In genomic region chr9:27188426-27188825, GRCh38 we compare ENCODE assay signal across 39 cellular contexts.
"Had no signal": no experiment of that assay in that cellular context is flagged by ENCODE, and none has a peak within 500 bp of the region (broad histone marks: within the 10 kb centered on the region; RNA-seq: fewer than 3 reads in every experiment).

No MANE protein-coding gene starts in this region.

- H3K36me3 ChIP-seq: adrenal gland, brain microvascular endothelial cell, cardiac muscle cell, WERI-Rb-1 had no signal

- H3K4me3 Mint-ChIP-seq: activated CD4-positive, alpha-beta memory T cell treated with anti-CD3 and anti-CD28 coated beads, Interleukin-2, amount 10 ng/mL, durations not matched to agents 7 days and 5 days; activated CD4-positive, alpha-beta T cell treated with anti-CD3 and anti-CD28 coated beads for 36 hours; activated CD4-positive, alpha-beta T cell treated with anti-CD3 and anti-CD28 coated beads, Interleukin-2, amount 10 ng/mL, durations not matched to agents 7 days and 5 days; activated CD8-positive, alpha-beta memory T cell treated with anti-CD3 and anti-CD28 coated beads, Interleukin-2, amount 10 ng/mL, durations not matched to agents 7 days and 5 days; activated CD8-positive, alpha-beta T cell treated with anti-CD3 and anti-CD28 coated beads, Interleukin-2, amount 10 ng/mL, durations not matched to agents 7 days and 5 days; activated naive CD4-positive, alpha-beta T cell treated with anti-CD3 and anti-CD28 coated beads, Interleukin-2, amount 10 ng/mL, durations not matched to agents 7 days and 5 days; activated naive CD4-positive, alpha-beta T cell treated with anti-CD3 and anti-CD28 coated beads, Interleukin-2, amount 50 U/mL, for 24 hours; activated naive CD8-positive, alpha-beta T cell; activated T-cell treated with anti-CD3 and anti-CD28 coated beads, Interleukin-2, amount 50 U/mL, for 24 hours; central memory CD8-positive, alpha-beta T cell; T-helper 1 cell treated with Interleukin-12 subunit alpha and Interleukin-12 subunit beta and Interleukin-4 antibody, amounts not matched to agents 30 μg/mL and 1 μg/mL, for 36 hours; T-helper 2 cell treated with Interferon-gamma antibody and Interleukin-4, amounts not matched to agents 5 μg/mL and 100 μg/mL, for 36 hours; WTC11 had no signal

- H3K9me3 Mint-ChIP-seq: activated CD4-positive, alpha-beta memory T cell treated with anti-CD3 and anti-CD28 coated beads, Interleukin-2, amount 10 ng/mL, durations not matched to agents 7 days and 5 days; activated CD4-positive, alpha-beta T cell treated with anti-CD3 and anti-CD28 coated beads, Interleukin-2, amount 10 ng/mL, durations not matched to agents 7 days and 5 days; activated naive CD4-positive, alpha-beta T cell treated with anti-CD3 and anti-CD28 coated beads, Interleukin-2, amount 10 ng/mL, durations not matched to agents 7 days and 5 days; activated naive CD4-positive, alpha-beta T cell treated with anti-CD3 and anti-CD28 coated beads, Interleukin-2, amount 50 U/mL, for 24 hours; activated T-cell treated with anti-CD3 and anti-CD28 coated beads, Interleukin-2, amount 50 U/mL, for 24 hours; activated T-helper 2 cell treated with anti-CD3 and anti-CD28 coated beads, Interferon-gamma antibody, Interleukin-2, Interleukin-4, amounts not matched to agents 10 μg/mL and 5 μg/mL and 100 μg/mL, durations not matched to agents 14 hours and 24 hours and 36 hours; central memory CD8-positive, alpha-beta T cell; T-helper 1 cell treated with Interleukin-12 subunit alpha and Interleukin-12 subunit beta and Interleukin-4 antibody, amounts not matched to agents 30 μg/mL and 1 μg/mL, for 36 hours; T-helper 2 cell treated with Interferon-gamma antibody and Interleukin-4, amounts not matched to agents 5 μg/mL and 100 μg/mL, for 36 hours; WTC11 had no signal

- H3K27ac Mint-ChIP-seq: activated CD4-positive, alpha-beta memory T cell treated with anti-CD3 and anti-CD28 coated beads, Interleukin-2, amount 10 ng/mL, durations not matched to agents 7 days and 5 days; activated CD4-positive, alpha-beta T cell treated with anti-CD3 and anti-CD28 coated beads for 36 hours; activated CD4-positive, alpha-beta T cell treated with anti-CD3 and anti-CD28 coated beads, Interleukin-2, amount 10 ng/mL, durations not matched to agents 7 days and 5 days; activated CD8-positive, alpha-beta memory T cell treated with anti-CD3 and anti-CD28 coated beads, Interleukin-2, amount 10 ng/mL, durations not matched to agents 7 days and 5 days; activated CD8-positive, alpha-beta T cell treated with anti-CD3 and anti-CD28 coated beads, Interleukin-2, amount 10 ng/mL, durations not matched to agents 7 days and 5 days; activated naive CD4-positive, alpha-beta T cell treated with anti-CD3 and anti-CD28 coated beads, Interleukin-2, amount 10 ng/mL, durations not matched to agents 7 days and 5 days; activated naive CD4-positive, alpha-beta T cell treated with anti-CD3 and anti-CD28 coated beads, Interleukin-2, amount 50 U/mL, for 24 hours; activated naive CD8-positive, alpha-beta T cell; activated T-cell treated with anti-CD3 and anti-CD28 coated beads, Interleukin-2, amount 50 U/mL, for 24 hours; activated T-helper 2 cell treated with anti-CD3 and anti-CD28 coated beads, Interferon-gamma antibody, Interleukin-2, Interleukin-4, amounts not matched to agents 10 μg/mL and 5 μg/mL and 100 μg/mL, durations not matched to agents 14 hours and 24 hours and 36 hours; T-helper 1 cell treated with Interleukin-12 subunit alpha and Interleukin-12 subunit beta and Interleukin-4 antibody, amounts not matched to agents 30 μg/mL and 1 μg/mL, for 36 hours; T-helper 2 cell treated with Interferon-gamma antibody and Interleukin-4, amounts not matched to agents 5 μg/mL and 100 μg/mL, for 36 hours; WTC11 had no signal

- H3K27me3 ChIP-seq: adrenal gland, body of pancreas, brain microvascular endothelial cell, cardiac muscle cell had no signal

- H3K27me3 Mint-ChIP-seq: activated CD8-positive, alpha-beta memory T cell treated with anti-CD3 and anti-CD28 coated beads, Interleukin-2, amount 10 ng/mL, durations not matched to agents 7 days and 5 days; activated naive CD4-positive, alpha-beta T cell treated with anti-CD3 and anti-CD28 coated beads, Interleukin-2, amount 10 ng/mL, durations not matched to agents 7 days and 5 days; activated naive CD4-positive, alpha-beta T cell treated with anti-CD3 and anti-CD28 coated beads, Interleukin-2, amount 50 U/mL, for 24 hours; activated naive CD8-positive, alpha-beta T cell; central memory CD8-positive, alpha-beta T cell had no signal

- H3K27ac ChIP-seq: adrenal gland, body of pancreas, brain microvascular endothelial cell, cardiac muscle cell, WERI-Rb-1 had no signal

- DNase-seq: activated CD4-positive, alpha-beta memory T cell treated with anti-CD3 and anti-CD28 coated beads, Interleukin-2, amount 10 ng/mL, durations not matched to agents 7 days and 5 days; activated CD4-positive, alpha-beta T cell treated with anti-CD3 and anti-CD28 coated beads for 1 hour; activated CD4-positive, alpha-beta T cell treated with anti-CD3 and anti-CD28 coated beads for 36 hours; activated CD4-positive, alpha-beta T cell treated with anti-CD3 and anti-CD28 coated beads for 48 hours; activated CD4-positive, alpha-beta T cell treated with anti-CD3 and anti-CD28 coated beads, Interleukin-2, amount 10 ng/mL, durations not matched to agents 7 days and 5 days; activated CD4-positive, alpha-beta T cell treated with anti-CD3 and anti-CD28 coated beads, Interleukin-2, amount 50 U/mL, for 48 hours; activated CD4-positive, CD25-positive, alpha-beta regulatory T cell; activated CD8-positive, alpha-beta memory T cell treated with anti-CD3 and anti-CD28 coated beads for 24 hours; activated CD8-positive, alpha-beta memory T cell treated with anti-CD3 and anti-CD28 coated beads, Interleukin-2, amount 10 ng/mL, durations not matched to agents 7 days and 5 days; activated CD8-positive, alpha-beta memory T cell treated with anti-CD3 and anti-CD28 coated beads, Interleukin-2, amount 50 U/mL, for 48 hours; activated CD8-positive, alpha-beta T cell treated with anti-CD3 and anti-CD28 coated beads, Interleukin-2, amount 10 ng/mL, durations not matched to agents 7 days and 5 days; activated effector memory CD4-positive, alpha-beta T cell treated with Interleukin-2 at 50 U/mL for 16 hours; activated gamma-delta T cell; activated naive CD4-positive, alpha-beta T cell treated with anti-CD3 and anti-CD28 coated beads, Interleukin-2, amount 10 ng/mL, durations not matched to agents 7 days and 5 days; activated naive CD4-positive, alpha-beta T cell treated with Interleukin-2 at 50 U/mL for 16 hours; activated T-cell treated with anti-CD3 and anti-CD28 coated beads, Interleukin-2, amount 50 U/mL, for 24 hours; activated T-cell treated with anti-CD3 and anti-CD28 coated beads, Interleukin-2, amount 50 U/mL, for 48 hours; adrenal gland; amniotic stem cell; aorta; body of pancreas; brain microvascular endothelial cell; caudate nucleus; SW 1271; T-helper 1 cell; T-helper 2 cell; T-helper 9 cell; WERI-Rb-1 had no signal

- FAIRE-seq: astrocyte, bronchial epithelial cell had no signal

- H3K4me3 ChIP-seq: adrenal gland, body of pancreas, cardiac muscle cell had no signal

- H3K4me1 Mint-ChIP-seq: activated CD4-positive, alpha-beta memory T cell treated with anti-CD3 and anti-CD28 coated beads, Interleukin-2, amount 10 ng/mL, durations not matched to agents 7 days and 5 days; activated CD4-positive, alpha-beta T cell treated with anti-CD3 and anti-CD28 coated beads for 36 hours; activated CD4-positive, alpha-beta T cell treated with anti-CD3 and anti-CD28 coated beads, Interleukin-2, amount 10 ng/mL, durations not matched to agents 7 days and 5 days; activated CD8-positive, alpha-beta memory T cell treated with anti-CD3 and anti-CD28 coated beads, Interleukin-2, amount 10 ng/mL, durations not matched to agents 7 days and 5 days; activated naive CD4-positive, alpha-beta T cell treated with anti-CD3 and anti-CD28 coated beads, Interleukin-2, amount 10 ng/mL, durations not matched to agents 7 days and 5 days; activated naive CD4-positive, alpha-beta T cell treated with anti-CD3 and anti-CD28 coated beads, Interleukin-2, amount 50 U/mL, for 24 hours; central memory CD8-positive, alpha-beta T cell; WTC11 had no signal

- H3K9me3 ChIP-seq: body of pancreas had no signal

- H3K36me3 Mint-ChIP-seq: activated CD8-positive, alpha-beta memory T cell treated with anti-CD3 and anti-CD28 coated beads, Interleukin-2, amount 10 ng/mL, durations not matched to agents 7 days and 5 days; activated naive CD4-positive, alpha-beta T cell treated with anti-CD3 and anti-CD28 coated beads, Interleukin-2, amount 10 ng/mL, durations not matched to agents 7 days and 5 days; activated naive CD4-positive, alpha-beta T cell treated with anti-CD3 and anti-CD28 coated beads, Interleukin-2, amount 50 U/mL, for 24 hours; activated naive CD8-positive, alpha-beta T cell; WTC11 had no signal

- ATAC-seq: activated CD4-positive, alpha-beta T cell treated with anti-CD3 and anti-CD28 coated beads for 36 hours; activated CD4-positive, CD25-positive, alpha-beta regulatory T cell treated with anti-CD3 and anti-CD28 coated beads, Interleukin-2, amount 50 U/mL, for 24 hours; activated CD8-positive, alpha-beta memory T cell treated with anti-CD3 and anti-CD28 coated beads, Interleukin-2, amount 10 ng/mL, durations not matched to agents 7 days and 5 days; activated CD8-positive, alpha-beta T cell treated with anti-CD3 and anti-CD28 coated beads, Interleukin-2, amount 10 ng/mL, durations not matched to agents 7 days and 5 days; body of pancreas; WTC11 had no signal

- H3K4me1 ChIP-seq: body of pancreas had no signal
